8 cellular contexts compared by ENCODE assay signal in genomic region chr7:150685219-150686029, GRCh38. TPM values are rescaled to one million over a fixed set of nuclear protein-coding genes. Genes with fewer than 3 reads are reported as not detected.
DNase-seq lines count a peak whose midpoint lies in the region; ATAC-seq, FAIRE-seq and TF ChIP-seq lines count a peak whose summit lies in the region.

Gene GIMAP2, plus strand, starts transcription at chr7:150685706. Its CDS starts 1,354 bp downstream, at chr7:150687060.

- H3K4me3 ChIP-seq in body of pancreas (no peak within 1 kb of the TSS), HepG2 (replicated peaks in 1 of 3; ENCODE audit: insufficient read depth in 1 of 3, low read depth in 2 of 3, low read length in 3 of 3) (peak within 1 kb of the TSS; percentile 35 to 53 (median 49)), testis (peak within 1 kb of the TSS; percentile 7 to 37)

- H3K27ac Mint-ChIP-seq in activated T-cell treated with anti-CD3 and anti-CD28 coated beads, Interleukin-2, amount 50 U/mL, for 24 hours, result peak within 1 kb of the TSS; percentile 98
- H3K27ac Mint-ChIP-seq in HFFc6, result no peak within 1 kb of the TSS

- H3K4me1 Mint-ChIP-seq in activated T-cell treated with anti-CD3 and anti-CD28 coated beads, Interleukin-2, amount 50 U/mL, for 24 hours (ENCODE audit: low read depth), result peaks cover 83% of the 10 kb centered on the region
- H3K4me1 Mint-ChIP-seq in HFFc6 (ENCODE audit: low read depth), result no peaks in the 10 kb centered on the region; the same call in 1 of the 2 replicates

- CTCF ChIA-PET in HepG2 (lab: Yijun Ruan, JAX; ENCODE audit: low intra/inter-chr PET ratio, low total read pairs), result no interaction called here

- DNase-seq in activated T-cell treated with anti-CD3 and anti-CD28 coated beads, Interleukin-2, amount 50 U/mL, for 24 hours, result no peak
- DNase-seq in activated T-cell treated with anti-CD3 and anti-CD28 coated beads, Interleukin-2, amount 50 U/mL, for 1 hour, result no peak
- DNase-seq in HFFc6 (no peak), NAMALWA (ENCODE audit: low spot score) (peak; percentile 66), body of pancreas (no peak), HepG2 (ENCODE audit: low spot score) (no peak), testis (no peak), GM19240 (ENCODE audit: insufficient read length, low spot score) (no peak)

- TF ChIP-seq EP300 in HepG2 (IDR thresholded peaks at IDR 0.05; ENCODE audit: low read depth in 2 of 2, low read length in 2 of 2) (no peak), HepG2 (CRISPR knock-in tag; IDR thresholded peaks at IDR 0.05; ENCODE audit: borderline replicate concordance) (no peak)

- POLR2A ChIA-PET in HepG2 (lab: Yijun Ruan, JAX), result no interaction called here

- peaks cover 36% of the 10 kb centered on the region for H3K9me3 Mint-ChIP-seq in activated T-cell treated with anti-CD3 and anti-CD28 coated beads, Interleukin-2, amount 50 U/mL, for 24 hours
- H3K9me3 Mint-ChIP-seq in HFFc6, result peaks cover 39% of the 10 kb centered on the region

- no peaks in the 10 kb centered on the region for H3K9me3 ChIP-seq in body of pancreas
- H3K9me3 ChIP-seq in HepG2 (ENCODE audit: low read length), result no peaks in the 10 kb centered on the region
- H3K9me3 ChIP-seq in testis, result no peaks in the 10 kb centered on the region

- WGBS in body of pancreas, 2 donors, result 17 to 30% methylated on average over 6 of the region's 6 CpGs
- WGBS in HepG2 (ENCODE audit: low lambda C conversion rate), result 6% methylated on average over 6 of the region's 6 CpGs
- WGBS in testis, 2 donors, result 32 to 40% methylated on average over 6 of the region's 6 CpGs

- FAIRE-seq in HepG2 (lab: Jason Lieb, UNC), result no peak

- peak within 1 kb of the TSS; percentile 70 for H3K4me2 ChIP-seq in HepG2 (ENCODE audit: low read depth, low read length)

- ATAC-seq in body of pancreas (no peak), HepG2 (peak; percentile 72)

- no peak for TF ChIP-seq POLR2A in body of pancreas (IDR thresholded peaks at IDR 0.05)
- TF ChIP-seq POLR2A in HepG2 (IDR thresholded peaks at IDR 0.05; ENCODE audit: insufficient read depth in 1 of 2, low read depth in 2 of 2, low read length in 2 of 2), result no peak
- TF ChIP-seq POLR2A in testis (IDR thresholded peaks at IDR 0.05), result no peak

- peak within 1 kb of the TSS; percentile 20; the same call in 1 of the 2 replicates for H3K9ac ChIP-seq in HepG2 (ENCODE audit: insufficient read depth, low read depth, low read length)

- no TSS peak for BruUV-seq in HepG2 (replicated peaks; lab: Mats Ljungman, UMichigan)

- TF ChIP-seq RAD21 in HepG2 (CRISPR knock-in tag; IDR thresholded peaks at IDR 0.05), result no peak

- no peaks in the 10 kb centered on the region for H3K27me3 ChIP-seq in body of pancreas
- H3K27me3 ChIP-seq in HepG2 (ENCODE audit: control insufficient read depth in 1 of 2, insufficient read depth in 2 of 2, low read length in 2 of 2), result no peaks in the 10 kb centered on the region
- H3K27me3 ChIP-seq in testis, result no peaks in the 10 kb centered on the region

- intact Hi-C loops in body of pancreas (cut with DNase I), result no loop called here
- intact Hi-C loops in HepG2 (cut with micrococcal nuclease; ENCODE audit: unreplicated experiment), result no loop called here
- intact Hi-C loops in testis (cut with DNase I; ENCODE audit: low total_unique reads), result no loop called here

- H3K4me3 Mint-ChIP-seq in activated T-cell treated with anti-CD3 and anti-CD28 coated beads, Interleukin-2, amount 50 U/mL, for 24 hours, result peak within 1 kb of the TSS; percentile 83
- peak within 1 kb of the TSS; percentile 74 for H3K4me3 Mint-ChIP-seq in HFFc6

- no peaks in the 10 kb centered on the region for H3K27me3 Mint-ChIP-seq in activated T-cell treated with anti-CD3 and anti-CD28 coated beads, Interleukin-2, amount 50 U/mL, for 24 hours
- no peaks in the 10 kb centered on the region; the same call in 1 of the 2 replicates for H3K27me3 Mint-ChIP-seq in HFFc6 (ENCODE audit: insufficient read depth)

- peaks cover 4% of the 10 kb centered on the region for H3K4me1 ChIP-seq in body of pancreas
- peaks cover 8% of the 10 kb centered on the region; the same call in 1 of the 2 replicates for H3K4me1 ChIP-seq in HepG2 (ENCODE audit: insufficient read depth, low read length)
- no peaks in the 10 kb centered on the region for H3K4me1 ChIP-seq in testis

- H4K20me1 ChIP-seq in HepG2 (ENCODE audit: insufficient read depth, low read length), result no peaks in the 10 kb centered on the region

- no peak for TF ChIP-seq CTCF in HFFc6 (IDR thresholded peaks at IDR 0.05)
- no peak for TF ChIP-seq CTCF in body of pancreas (IDR thresholded peaks at IDR 0.05)
- no peak for TF ChIP-seq CTCF in HepG2 (CRISPR knock-in tag; IDR thresholded peaks at IDR 0.05)
- no peak for TF ChIP-seq CTCF in testis (IDR thresholded peaks at IDR 0.05)

- H3K36me3 ChIP-seq in body of pancreas (replicated peaks in 1 of 2; ENCODE audit: insufficient read depth in 1 of 2, low read depth in 2 of 2) (no peaks in the 10 kb centered on the region), HepG2 (replicated peaks in 1 of 2; ENCODE audit: control insufficient read depth in 1 of 2, insufficient read depth in 2 of 2, low read length in 2 of 2) (no peaks in the 10 kb centered on the region), testis (ENCODE audit: low read depth, missing control alignments) (no peaks in the 10 kb centered on the region)

- peak within 1 kb of the TSS; percentile 92 for H2AFZ ChIP-seq in HepG2 (ENCODE audit: low read length)

- in situ Hi-C loops in HepG2 (cut with HindIII; ENCODE audit: extremely low pct_ligation_motif_present, low pct_unique_long_range_greater_than_20kb), result no loop called here

- peak within 1 kb of the TSS in 3 of 4 donors; percentile 26 to 56 (median 30) for H3K27ac ChIP-seq in body of pancreas
- no peak within 1 kb of the TSS for H3K27ac ChIP-seq in HepG2 (ENCODE audit: extremely low read length, insufficient read depth, low read length)
- peak within 1 kb of the TSS; percentile 10 to 13 for H3K27ac ChIP-seq in testis

- H3K79me2 ChIP-seq in HepG2 (ENCODE audit: insufficient read depth, low read length), result no peaks in the 10 kb centered on the region

- peaks cover 72% of the 10 kb centered on the region for H3K36me3 Mint-ChIP-seq in activated T-cell treated with anti-CD3 and anti-CD28 coated beads, Interleukin-2, amount 50 U/mL, for 24 hours (ENCODE audit: low read depth)
- H3K36me3 Mint-ChIP-seq in HFFc6 (ENCODE audit: low read depth), result no peaks in the 10 kb centered on the region

TF ChIP-seq in HepG2, 621 proteins besides CTCF, POLR2A, EP300 and RAD21 (continues in another document):
- no peak for TF ChIP-seq NR1H2 (CRISPR knock-in tag; IDR thresholded peaks at IDR 0.05; ENCODE audit: borderline replicate concordance, low read depth)
- TF ChIP-seq TEAD2 (CRISPR knock-in tag; IDR thresholded peaks at IDR 0.05), result no peak
- TF ChIP-seq, protein P1, sequence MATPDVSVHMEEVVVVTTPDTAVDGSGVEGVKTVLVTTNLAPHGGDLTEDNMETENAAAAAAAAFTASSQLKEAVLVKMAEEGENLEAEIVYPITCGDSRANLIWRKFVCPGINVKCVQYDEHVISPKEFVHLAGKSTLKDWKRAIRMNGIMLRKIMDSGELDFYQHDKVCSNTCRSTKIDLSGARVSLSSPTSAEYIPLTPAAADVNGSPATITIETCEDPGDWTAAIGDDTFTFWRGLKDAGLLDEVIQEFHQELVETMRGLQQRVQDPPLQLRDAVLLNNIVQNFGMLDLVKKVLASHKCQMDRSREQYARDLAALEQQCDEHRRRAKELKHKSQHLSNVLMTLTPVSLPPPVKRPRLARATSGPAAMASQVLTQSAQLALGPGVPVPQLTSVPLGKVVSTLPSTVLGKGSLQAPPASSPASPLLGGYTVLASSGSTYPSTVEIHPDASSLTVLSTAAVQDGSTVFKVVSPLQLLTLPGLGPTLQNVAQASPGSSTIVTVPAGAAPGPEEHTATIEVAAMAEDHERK (CRISPR knock-in tag; IDR thresholded peaks at IDR 0.05; ENCODE audit: low read depth), result no peak

RNA-seq across cellular contexts. Expression of gene GIMAP2, which starts in this region (rescaled TPM):
- not detected for total RNA-seq in HFFc6 (2021; fragmentation: NEBNext Ultra II Directional; extraction: Animal tissue kit (Norgen Biotek cat#: 25700))
- total RNA-seq in body of pancreas (1 to 10 TPM in 1 of 2 donors, under 1 TPM in 1; 0.66 to 3.9 TPM), HepG2 (2016; rRNA removed; fragmentation: Illumina TruSeq; extraction: Trizol) (1.4 and 2.2 TPM in 2 replicates), testis (1 to 10 TPM; 1.9 to 2.4 TPM)
- 0.81 and 0.97 TPM in 2 replicates for total RNA-seq in HepG2 (2016; cell fraction: cytosol; rRNA removed; fragmentation: Illumina TruSeq; extraction: Trizol; ENCODE audit: low read depth)
- 1.7 and 2.1 TPM in 2 replicates for total RNA-seq in HepG2 (2016; cell fraction: insoluble cytoplasmic fraction; rRNA removed; fragmentation: Illumina TruSeq; extraction: Trizol)
- 1.7 and 2.0 TPM in 2 replicates for total RNA-seq in HepG2 (2016; cell fraction: membrane; rRNA removed; fragmentation: Illumina TruSeq; extraction: Trizol)
- total RNA-seq in HepG2 (2016; cell fraction: nucleus; rRNA removed; fragmentation: Illumina TruSeq; extraction: Trizol), result 0.53 and 1.0 TPM in 2 replicates
- polyA plus RNA-seq in HepG2 (2011; rRNA removed) (0.49 and 0.67 TPM in 2 replicates), testis (ENCODE audit: insufficient read depth, low read depth, low replicate concordance) (6.5 TPM)
- 0.44 and 0.49 TPM in 2 replicates for polyA plus RNA-seq in HepG2 (2011; cell fraction: cytosol; rRNA removed)
- polyA plus RNA-seq in HepG2 (2011; cell fraction: nucleus; rRNA removed), result 0.14 and 0.31 TPM in 2 replicates
- polyA plus RNA-seq in HepG2 (2012), result 0.43 and 0.71 TPM in 2 replicates
- polyA plus RNA-seq in HepG2 (2016; cell fraction: cytosol; fragmentation: Illumina TruSeq; extraction: Trizol; ENCODE audit: low read depth), result 0.46 and 0.75 TPM in 2 replicates
- 1.3 and 1.6 TPM in 2 replicates for polyA plus RNA-seq in HepG2 (2016; cell fraction: insoluble cytoplasmic fraction; fragmentation: Illumina TruSeq; extraction: Trizol; ENCODE audit: low read depth)
- polyA plus RNA-seq in HepG2 (2016; cell fraction: membrane; fragmentation: Illumina TruSeq; extraction: Trizol; ENCODE audit: low read depth), result 0.71 and 0.74 TPM in 2 replicates
- polyA plus RNA-seq in HepG2 (2016; cell fraction: nucleus; fragmentation: Illumina TruSeq; extraction: Trizol; ENCODE audit: insufficient read depth, low read depth), result 1.1 TPM in 2 replicates
- polyA minus RNA-seq in HepG2 (2011; rRNA and poly(A)+ RNA removed; ENCODE audit: low replicate concordance), result 0.10 and 0.56 TPM in 2 replicates
- not detected in 2 replicates for polyA minus RNA-seq in HepG2 (2011; cell fraction: cytosol; rRNA and poly(A)+ RNA removed)
- 0.25 and 0.26 TPM in 2 replicates for polyA minus RNA-seq in HepG2 (2011; cell fraction: nucleus; rRNA and poly(A)+ RNA removed)

Comparison
In these comparisons a context has a peak if more than half of its experiments do, and no peak if none do; other contexts are left out.
1. H3K4me3 ChIP-seq: peak in HepG2 (3 of 3) and testis (2 of 2); none in body of pancreas (0 of 2).